Comparison of ENCODE assay signal across 12 cellular contexts in the genomic region with DNA sequence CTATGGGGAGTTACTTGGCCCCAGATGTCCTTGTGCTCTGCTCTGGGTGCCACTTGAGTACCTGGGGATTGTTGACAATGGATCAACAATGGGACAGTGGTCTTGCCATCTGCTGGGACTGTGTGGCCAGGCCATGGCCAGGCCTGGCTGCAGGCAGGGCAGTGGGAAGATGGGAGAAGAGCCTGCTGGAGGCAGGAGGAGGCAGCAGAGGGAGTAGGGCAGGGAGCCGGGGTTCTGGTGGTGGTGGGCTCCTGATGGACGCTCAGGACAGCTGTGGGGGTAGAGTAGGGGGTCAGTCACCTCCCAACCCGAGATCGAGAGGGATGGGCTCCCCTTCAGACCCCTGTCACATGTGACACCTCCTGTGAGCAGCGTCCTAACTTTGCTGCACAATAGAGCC.
"Had no signal": no experiment of that assay in that cellular context is flagged by ENCODE, and none has a peak within 500 bp of the region (broad histone marks: within the 10 kb centered on the region; RNA-seq: fewer than 3 reads in every experiment).

No MANE protein-coding gene starts in this region.

- H2AFZ ChIP-seq: parathyroid adenoma had no signal

- H3K27me3 ChIP-seq: foreskin keratinocyte had no signal

- H3K9ac ChIP-seq: parathyroid adenoma had no signal

- H3K27ac ChIP-seq: foreskin keratinocyte, parathyroid adenoma, spleen had no signal

- H3K4me1 ChIP-seq: parathyroid adenoma had no signal

- H3K4me3 ChIP-seq: spleen had no signal

- ATAC-seq: activated CD4-positive, CD25-positive, alpha-beta regulatory T cell treated with anti-CD3 and anti-CD28 coated beads, Interleukin-2, amount 50 U/mL, for 24 hours; activated naive CD4-positive, alpha-beta T cell treated with anti-CD3 and anti-CD28 coated beads, Interleukin-2, amount 50 U/mL, for 72 hours; activated T-cell treated with anti-CD3 and anti-CD28 coated beads, Interleukin-2, amount 50 U/mL, for 4 hours; foreskin keratinocyte; stimulated activated naive B cell treated with anti-CD40 and anti-IgM and Interleukin-4, amounts not matched to agents 10 μg/mL and 1 μg/mL and 100 μg/mL, for 72 hours had no signal

- H3K9me3 ChIP-seq: spleen had no signal

- DNase-seq: activated CD4-positive, alpha-beta T cell treated with anti-CD3 and anti-CD28 coated beads, Interleukin-2, amount 50 U/mL, for 48 hours; activated effector memory CD4-positive, alpha-beta T cell treated with anti-CD3 and anti-CD28 coated beads, Interleukin-2, amount 50 U/mL, for 16 hours; activated T-cell treated with anti-CD3 and anti-CD28 coated beads, Interleukin-2, amount 50 U/mL, for 4 hours; amniotic stem cell; foreskin keratinocyte; retina; spleen; stimulated activated CD4-positive, alpha-beta T cell treated with anti-CD3 and anti-CD28 coated beads, Interleukin-1b, Interleukin-23, amount 100 ng/mL, for 48 hours; stimulated activated naive B cell treated with anti-CD40 and anti-IgM and Interleukin-4, amounts not matched to agents 10 μg/mL and 1 μg/mL and 100 μg/mL, for 72 hours had no signal
